Comparison of ENCODE assay signal across 10 cellular contexts in genomic region chr20:52971498-52972189, GRCh38. TPM values are rescaled to one million over a fixed set of nuclear protein-coding genes. Genes with fewer than 3 reads are reported as not detected.
DNase-seq lines count a peak whose midpoint lies in the region; ATAC-seq and TF ChIP-seq lines count a peak whose summit lies in the region.
"Had no signal": no experiment of that assay in that cellular context is flagged by ENCODE, and none has a peak within 500 bp of the region (broad histone marks: within the 10 kb centered on the region; RNA-seq: fewer than 3 reads in every experiment).

No MANE protein-coding gene starts in this region.

- CTCF ChIA-PET in SK-N-SH (lab: Yijun Ruan, JAX) = interaction anchor here (0.7 kb wide), 1 partner anchor 659 kb away, joined by 3 read pairs; no protein-coding TSS in a partner anchor

- TF ChIP-seq RAD21 in SK-N-SH (IDR thresholded peaks at IDR 0.05; ENCODE audit: low read length) (0 out of 2 replicates have a peak, but pooled peaks have one; percentile 3), liver (IDR thresholded peaks at IDR 0.05) (no peak)

- H3K4me1 ChIP-seq in SK-N-SH (ENCODE audit: control insufficient read depth in 1 of 2, insufficient read depth in 2 of 2, low read depth in 1 of 2, low read length in 1 of 2) = peaks cover 0 to 12% of the 10 kb centered on the region in 2 experiments; a peak in 3 of 4 replicates
- H3K4me1 ChIP-seq in adrenal gland (replicated peaks in 1 of 2) = peaks cover 7 to 11% of the 10 kb centered on the region in 2 donors
- H3K4me1 ChIP-seq in liver (ENCODE audit: control insufficient read depth in 4 of 4, insufficient read depth in 4 of 4, low read length in 3 of 4) = peaks cover 0 to 19% (median 2%) of the 10 kb centered on the region in 4 donors
- peaks cover 3% of the 10 kb centered on the region for H3K4me1 ChIP-seq in stomach smooth muscle (ENCODE audit: control insufficient read depth, insufficient read depth, low read length)

- peak overlapping the region; percentile 87 for H2AFZ ChIP-seq in SK-N-SH (ENCODE audit: low read depth)

- H3K79me2 ChIP-seq in SK-N-SH (ENCODE audit: insufficient read depth) = no peaks in the 10 kb centered on the region

- ATAC-seq in SK-N-SH treated with all-trans-retinoic acid at 6 μM for 48 hours = no peak; the same call in 2 of the 3 replicates

- TF ChIP-seq POLR2A in adrenal gland (IDR thresholded peaks at IDR 0.05) = no peak

- WGBS in SK-N-SH (ENCODE audit: low lambda C conversion rate) = 8% methylated on average over 15 of the region's 16 CpGs
- 7 to 22% (median 9%) methylated on average over 5 to 16 of the region's 16 CpGs for WGBS in adrenal gland, 4 donors
- WGBS in liver = 11% methylated on average over 16 of the region's 16 CpGs

- no peak for TF ChIP-seq EP300 in SK-N-SH (IDR thresholded peaks at IDR 0.05; ENCODE audit: borderline replicate concordance in 1 of 2, low read depth in 1 of 2, low read length in 1 of 2)

- intact Hi-C loops in adrenal gland (cut with DNase I) = loop anchor here in 1 of 2 donors (10.0 kb wide), 2 partner anchors 103 to 243 kb away; no protein-coding TSS in a partner anchor

- H3F3A ChIP-seq in SK-N-SH (replicated peaks; ENCODE audit: insufficient read depth) = no peaks in the 10 kb centered on the region

- H3K27ac ChIP-seq in SK-N-SH (ENCODE audit: low read depth in 2 of 2, low read length in 1 of 2) = no peak overlapping the region; a peak in 1 of 4 replicates
- peak overlapping the region in 3 of 5 donors; percentile 80 to 94 (median 83) for H3K27ac ChIP-seq in adrenal gland
- H3K27ac ChIP-seq in liver (ENCODE audit: low read depth in 1 of 2, low read length in 2 of 2) = peak overlapping the region; percentile 86 to 93
- H3K27ac ChIP-seq in stomach smooth muscle (ENCODE audit: low read length) = no peak overlapping the region

- DNase-seq in SK-N-SH (no peak), adrenal gland (peak in 4 of 7 donors; percentile 9 to 33 (median 32)), pons (ENCODE audit: low spot score) (no peak), GM19240 (ENCODE audit: insufficient read length, low spot score) (no peak), T1000 (lab: John Stamatoyannopoulos, UW) (no peak)
- DNase-seq: NCI-H2171 had no signal

- H3K4me2 ChIP-seq in SK-N-SH = peak overlapping the region; percentile 83

- H3K9ac ChIP-seq in SK-N-SH = no peak overlapping the region
- H3K9ac ChIP-seq in liver (ENCODE audit: low read depth in 1 of 2, low read length in 2 of 2) = no peak overlapping the region
- H3K9ac ChIP-seq in stomach smooth muscle (ENCODE audit: low read length in 2 of 2) = no peak overlapping the region

- H3K36me3 ChIP-seq in SK-N-SH (replicated peaks in 1 of 2; ENCODE audit: control insufficient read depth in 1 of 2, insufficient read depth in 2 of 2, low read length in 1 of 2) (no peaks in the 10 kb centered on the region), adrenal gland (replicated peaks in 1 of 2) (no peaks in the 10 kb centered on the region), liver (ENCODE audit: control insufficient read depth in 4 of 4, insufficient read depth in 3 of 4, low read depth in 1 of 4, low read length in 3 of 4) (no peaks in the 10 kb centered on the region), stomach smooth muscle (ENCODE audit: control insufficient read depth in 2 of 2, insufficient read depth in 2 of 2, low read length in 2 of 2) (no peaks in the 10 kb centered on the region)

- no peaks in the 10 kb centered on the region for H3K9me2 ChIP-seq in SK-N-SH

- H3K9me3 ChIP-seq in SK-N-SH (no peaks in the 10 kb centered on the region), adrenal gland (replicated peaks in 1 of 3) (no peaks in the 10 kb centered on the region), liver (ENCODE audit: control insufficient read depth in 4 of 4, low read length in 3 of 4) (no peaks in the 10 kb centered on the region), stomach smooth muscle (ENCODE audit: control insufficient read depth in 2 of 2, low read length in 2 of 2) (peaks cover 0 to 4% of the 10 kb centered on the region in 2 donors)

- H3K27me3 ChIP-seq in SK-N-SH (ENCODE audit: insufficient read depth) = peaks cover 11% of the 10 kb centered on the region; the same call in 1 of the 2 replicates
- no peaks in the 10 kb centered on the region for H3K27me3 ChIP-seq in adrenal gland
- H3K27me3 ChIP-seq in liver (ENCODE audit: control insufficient read depth in 4 of 4, insufficient read depth in 4 of 4, low read length in 3 of 4) = no peaks in the 10 kb centered on the region
- peaks cover 10 to 14% of the 10 kb centered on the region in 2 donors for H3K27me3 ChIP-seq in stomach smooth muscle (ENCODE audit: control insufficient read depth in 1 of 2, insufficient read depth in 2 of 2, low read length in 2 of 2)

- no peak for TF ChIP-seq CTCF in SK-N-SH (IDR thresholded peaks at IDR 0.05)
- TF ChIP-seq CTCF in adrenal gland (IDR thresholded peaks at IDR 0.05) = no peak
- TF ChIP-seq CTCF in liver (IDR thresholded peaks at IDR 0.05; ENCODE audit: low read depth, low read length, missing input control) = no peak

- POLR2A ChIA-PET in SK-N-SH (lab: Yijun Ruan, JAX) = no interaction called here

- H3K4me3 ChIP-seq in SK-N-SH (ENCODE audit: low read depth in 2 of 2, low read length in 1 of 2) = peak overlapping the region; percentile 39 to 60
- peak overlapping the region in 2 of 4 donors; percentile 86 to 90 for H3K4me3 ChIP-seq in adrenal gland
- peak overlapping the region; percentile 75 to 84 (median 77) for H3K4me3 ChIP-seq in liver (ENCODE audit: low read depth in 1 of 3, low read length in 3 of 3)
- H3K4me3 ChIP-seq in stomach smooth muscle (ENCODE audit: low read length in 2 of 2) = peak overlapping the region; percentile 67 to 73

- no peaks in the 10 kb centered on the region for H4K20me1 ChIP-seq in SK-N-SH (ENCODE audit: insufficient read depth)

TF ChIP-seq in SK-N-SH, 30 proteins besides CTCF, POLR2A, EP300 and RAD21 (continues in another document):
- TF ChIP-seq TEAD4 (IDR thresholded peaks at IDR 0.05; ENCODE audit: borderline replicate concordance, insufficient read depth) (no peak), SIN3A (IDR thresholded peaks at IDR 0.05; ENCODE audit: borderline replicate concordance, low read depth, low read length) (no peak), NFIC (IDR thresholded peaks at IDR 0.05; ENCODE audit: borderline replicate concordance) (no peak), RFX5 (IDR thresholded peaks at IDR 0.05; ENCODE audit: low read length) (no peak), YY1 (IDR thresholded peaks at IDR 0.05; ENCODE audit: low read depth) (no peak), NRF1 (IDR thresholded peaks at IDR 0.05; ENCODE audit: low read depth, low read length) (no peak), USF1 (IDR thresholded peaks at IDR 0.05; ENCODE audit: borderline replicate concordance, low read depth) (no peak), TCF12 (IDR thresholded peaks at IDR 0.05) (no peak)

TF ChIP-seq in SK-N-SH treated with all-trans-retinoic acid at 6 μM for 48 hours, 23 proteins besides CTCF, POLR2A, EP300 and RAD21 (continues in another document):
- TF ChIP-seq BACH2 (CRISPR knock-in tag; IDR thresholded peaks at IDR 0.05; ENCODE audit: borderline replicate concordance) = no peak
- no peak for TF ChIP-seq OSR1 (CRISPR knock-in tag; IDR thresholded peaks at IDR 0.05)
- no peak for TF ChIP-seq CSDC2 (CRISPR knock-in tag; IDR thresholded peaks at IDR 0.05)

TF ChIP-seq in liver, 16 proteins besides CTCF, POLR2A, EP300 and RAD21:
- no peak for TF ChIP-seq TAF1 (conservative IDR thresholded peaks at IDR 0.05)
- TF ChIP-seq FOXA1 (IDR thresholded peaks at IDR 0.05) = no peak
- no peak for TF ChIP-seq ATF3 (IDR thresholded peaks at IDR 0.05)
- TF ChIP-seq FOXA2 (IDR thresholded peaks at IDR 0.05) = no peak
- TF ChIP-seq JUND (IDR thresholded peaks at IDR 0.05) = no peak
- TF ChIP-seq MAX (IDR thresholded peaks at IDR 0.05) = no peak

RNA-seq across cellular contexts. Expression of gene TSHZ2, which starts 0.5 kb away (rescaled TPM):
- polyA plus RNA-seq in SK-N-SH (2012; rRNA removed) (0.11 and 0.13 TPM in 2 replicates), adrenal gland (10 to 100 TPM; 29.9 to 49.8 (median 37.7) TPM), liver (1 to 10 TPM; 7.6 to 7.9 TPM)
- 0.12 and 0.26 TPM in 2 replicates for polyA plus RNA-seq in SK-N-SH (2012; cell fraction: cytosol; rRNA removed)
- polyA plus RNA-seq in SK-N-SH (2012; cell fraction: nucleus; rRNA removed) = 0.13 and 0.27 TPM in 2 replicates
- total RNA-seq in adrenal gland (10 to 100 TPM; 29.1 to 87.1 (median 65.1) TPM), liver (10 to 100 TPM in 1 of 2 donors, 1 to 10 TPM in 1; 2.9 to 11.3 TPM)
- total RNA-seq: A172 had no signal

Comparison
In these comparisons a context has a peak if more than half of its experiments do, and no peak if none do; other contexts are left out.
1. DNase-seq: peak in adrenal gland (4 of 7); none in SK-N-SH (single experiment), pons (single experiment), GM19240 (single experiment) and T1000 (single experiment).
2. H3K27ac ChIP-seq: peak in adrenal gland (3 of 5) and liver (2 of 2); none in SK-N-SH (0 of 2) and stomach smooth muscle (single experiment).